1 cellular context compared by ENCODE assay signal in genomic region chr5:143601917-143602333, GRCh38.
TF ChIP-seq lines count a peak whose summit lies in the region.

No MANE protein-coding gene starts in this region.

TF ChIP-seq in K562, 482 proteins besides CTCF, POLR2A, EP300 and RAD21 (continued from another document):
- TF ChIP-seq, protein P1, sequence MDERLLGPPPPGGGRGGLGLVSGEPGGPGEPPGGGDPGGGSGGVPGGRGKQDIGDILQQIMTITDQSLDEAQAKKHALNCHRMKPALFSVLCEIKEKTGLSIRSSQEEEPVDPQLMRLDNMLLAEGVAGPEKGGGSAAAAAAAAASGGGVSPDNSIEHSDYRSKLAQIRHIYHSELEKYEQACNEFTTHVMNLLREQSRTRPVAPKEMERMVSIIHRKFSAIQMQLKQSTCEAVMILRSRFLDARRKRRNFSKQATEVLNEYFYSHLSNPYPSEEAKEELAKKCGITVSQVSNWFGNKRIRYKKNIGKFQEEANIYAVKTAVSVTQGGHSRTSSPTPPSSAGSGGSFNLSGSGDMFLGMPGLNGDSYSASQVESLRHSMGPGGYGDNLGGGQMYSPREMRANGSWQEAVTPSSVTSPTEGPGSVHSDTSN (CRISPR knock-in tag; IDR thresholded peaks at IDR 0.05; ENCODE audit: low read depth) = no peak
- TF ChIP-seq, protein P1 (tag; conservative IDR thresholded peaks at IDR 0.05; ENCODE audit: low read depth) = peak; percentile 57
- TF ChIP-seq ARID1B (IDR thresholded peaks at IDR 0.05) (0 out of 2 replicates have a peak, but pooled peaks have one; percentile 21), NFIC (IDR thresholded peaks at IDR 0.05) (peak; percentile 41; the same call in 1 of the 2 replicates), FOXA3 (CRISPR knock-in tag; conservative IDR thresholded peaks at IDR 0.05 in 1 of 2, IDR thresholded peaks at IDR 0.05 in 1 of 2) (peak in 1 of 2 experiments; percentile 47; a peak in 1 of 4 replicates), CBFA2T3 (IDR thresholded peaks at IDR 0.05) (peak; percentile 46), CBFA2T2 (conservative IDR thresholded peaks at IDR 0.05) (peak; percentile 19; the same call in 1 of the 2 replicates), PCBP1 (IDR thresholded peaks at IDR 0.05; ENCODE audit: low read depth, low read length, poor library complexity, severe bottlenecking) (no peak), C11orf30 (IDR thresholded peaks at IDR 0.05; ENCODE audit: low read depth) (no peak)
